ENCODE assay signal across 1 cellular context in genomic region chr2:7022956-7023467, GRCh38.
TF ChIP-seq lines count a peak whose summit lies in the region.

No MANE protein-coding gene starts in this region.

TF ChIP-seq in GM23338, 12 proteins besides CTCF, POLR2A, EP300 and RAD21 (continued from another document):
- no peak for TF ChIP-seq ZNF462 (CRISPR knock-in tag; IDR thresholded peaks at IDR 0.05)
- no peak for TF ChIP-seq STAT1 (IDR thresholded peaks at IDR 0.05; ENCODE audit: unreplicated experiment)
- no peak for TF ChIP-seq EZH2 (IDR thresholded peaks at IDR 0.05; ENCODE audit: low read depth, unreplicated experiment)
- no peak for TF ChIP-seq ZNF114 (CRISPR knock-in tag; IDR thresholded peaks at IDR 0.05)
